21 cellular contexts compared by ENCODE assay signal in the genomic region with DNA sequence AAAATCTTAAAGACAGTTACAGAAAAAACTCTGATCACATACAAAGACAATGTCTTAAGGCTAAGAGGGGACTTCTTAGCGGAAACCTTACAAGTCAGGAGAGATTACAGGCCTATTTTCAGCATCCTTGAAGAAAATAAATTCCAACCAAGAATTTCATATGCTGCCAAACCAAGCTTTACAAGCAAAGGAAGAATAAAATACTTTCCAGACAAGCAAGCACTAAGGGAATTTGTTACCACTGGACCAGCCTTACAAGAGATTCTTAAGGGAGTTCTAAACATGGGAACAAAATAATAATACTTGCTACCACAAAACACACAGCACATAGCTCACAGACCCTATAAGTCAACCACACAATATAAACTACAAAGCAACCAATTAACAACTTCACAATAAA.
DNase-seq lines count a peak whose midpoint lies in the region; ATAC-seq, FAIRE-seq and TF ChIP-seq lines count a peak whose summit lies in the region.
"Had no signal": no experiment of that assay in that cellular context is flagged by ENCODE, and none has a peak within 500 bp of the region (broad histone marks: within the 10 kb centered on the region; RNA-seq: fewer than 3 reads in every experiment).

No MANE protein-coding gene starts in this region.

- H3K9me3 ChIP-seq in HepG2 (ENCODE audit: low read length) (peaks cover 43% of the 10 kb centered on the region), right lobe of liver (peaks cover 0 to 9% (median 0%) of the 10 kb centered on the region in 4 donors), HEK293 (ENCODE audit: control insufficient read depth, insufficient read depth, low read depth, low read length) (no peaks in the 10 kb centered on the region), small intestine (ENCODE audit: control insufficient read depth, low read depth) (no peaks in the 10 kb centered on the region)
- H3K9me3 ChIP-seq: Caco-2 had no signal

- no peak for TF ChIP-seq POLR2A in HepG2 (IDR thresholded peaks at IDR 0.05; ENCODE audit: insufficient read depth in 1 of 2, low read depth in 2 of 2, low read length in 2 of 2)
- no peak for TF ChIP-seq POLR2A in right lobe of liver (IDR thresholded peaks at IDR 0.05)

- H3K27me3 ChIP-seq in HepG2 (ENCODE audit: control insufficient read depth in 1 of 2, insufficient read depth in 2 of 2, low read length in 2 of 2): no peaks in the 10 kb centered on the region; a peak in 1 of 5 replicates
- no peaks in the 10 kb centered on the region for H3K27me3 ChIP-seq in right lobe of liver
- H3K27me3 ChIP-seq in small intestine (ENCODE audit: control insufficient read depth in 2 of 2, insufficient read depth in 2 of 2, low read length in 2 of 2): no peaks in the 10 kb centered on the region
- H3K27me3 ChIP-seq: BLaER1 treated with 17β-estradiol and CSF1 and Interleukin-3, amounts not matched to agents 10 nM and 100 nM had no signal

- TF ChIP-seq EP300 in HepG2 (IDR thresholded peaks at IDR 0.05; ENCODE audit: low read depth in 2 of 2, low read length in 2 of 2): no peak
- no peak for TF ChIP-seq EP300 in HepG2 (CRISPR knock-in tag; IDR thresholded peaks at IDR 0.05; ENCODE audit: borderline replicate concordance)

- H3K79me2 ChIP-seq in HepG2 (ENCODE audit: insufficient read depth, low read length): no peaks in the 10 kb centered on the region

- DNase-seq in HepG2 (ENCODE audit: low spot score) (no peak), right lobe of liver (no peak), dermis blood vessel endothelial cell (peak; percentile 5), small intestine (no peak), posterior vena cava (ENCODE audit: low spot score) (no peak)
- DNase-seq: AML-193; Caco-2; Calu3; CD4-positive, alpha-beta T cell; CD8-positive, alpha-beta T cell; DMS79 treated with DMSO at 0.1 percent for 48 hours; GF-D8 had no signal

- H4K20me1 ChIP-seq in HepG2 (ENCODE audit: insufficient read depth, low read length): no peaks in the 10 kb centered on the region
- H4K20me1 ChIP-seq: BLaER1 treated with 17β-estradiol and CSF1 and Interleukin-3, amounts not matched to agents 10 nM and 100 nM had no signal

- no peak for TF ChIP-seq CTCF in HepG2 (CRISPR knock-in tag; IDR thresholded peaks at IDR 0.05)
- TF ChIP-seq CTCF in right lobe of liver (IDR thresholded peaks at IDR 0.05): no peak
- no peak for TF ChIP-seq CTCF in HEK293 (tag by site-specific recombination; IDR thresholded peaks at IDR 0.05)

- H3K4me1 ChIP-seq in HepG2 (ENCODE audit: insufficient read depth, low read length) (no peaks in the 10 kb centered on the region), right lobe of liver (no peaks in the 10 kb centered on the region), HEK293 (ENCODE audit: control insufficient read depth, insufficient read depth, low read length) (no peaks in the 10 kb centered on the region), small intestine (ENCODE audit: control insufficient read depth in 2 of 2, insufficient read depth in 1 of 2, low read depth in 1 of 2, low read length in 1 of 2) (no peaks in the 10 kb centered on the region)
- H3K4me1 ChIP-seq: BLaER1 treated with 17β-estradiol and CSF1 and Interleukin-3, amounts not matched to agents 10 nM and 100 nM; Caco-2 had no signal

- in situ Hi-C loops in HepG2 (cut with HindIII; ENCODE audit: extremely low pct_ligation_motif_present, low pct_unique_long_range_greater_than_20kb): no loop called here

- H3K4me2 ChIP-seq in HepG2 (ENCODE audit: low read depth, low read length): no peak overlapping the region
- H3K4me2 ChIP-seq: BLaER1 treated with 17β-estradiol and CSF1 and Interleukin-3, amounts not matched to agents 10 nM and 100 nM had no signal

- FAIRE-seq in HepG2 (lab: Jason Lieb, UNC): no peak
- FAIRE-seq in small intestine (lab: Jason Lieb, UNC): no peak
- FAIRE-seq: A204.1, D721Med, G401.6, GM12891, GM19239 had no signal

- no peak overlapping the region for H3K27ac ChIP-seq in HepG2 (ENCODE audit: extremely low read length, insufficient read depth, low read length)
- no peak overlapping the region for H3K27ac ChIP-seq in right lobe of liver
- no peak overlapping the region for H3K27ac ChIP-seq in HEK293 (ENCODE audit: extremely low read depth, low read depth, low read length)
- no peak overlapping the region for H3K27ac ChIP-seq in small intestine (ENCODE audit: low read depth in 1 of 2, low read length in 1 of 2)
- H3K27ac ChIP-seq: 22Rv1; BLaER1 treated with 17β-estradiol and CSF1 and Interleukin-3, amounts not matched to agents 10 nM and 100 nM; C4-2B had no signal

- no peak overlapping the region for H3K4me3 ChIP-seq in HepG2 (replicated peaks in 1 of 3; ENCODE audit: insufficient read depth in 1 of 3, low read depth in 2 of 3, low read length in 3 of 3)
- no peak overlapping the region for H3K4me3 ChIP-seq in right lobe of liver
- H3K4me3 ChIP-seq in HEK293 (ENCODE audit: low read depth, low read length): no peak overlapping the region
- no peak overlapping the region for H3K4me3 ChIP-seq in small intestine (ENCODE audit: low read depth in 1 of 2, low read length in 2 of 2)
- H3K4me3 ChIP-seq: BLaER1 treated with 17β-estradiol and CSF1 and Interleukin-3, amounts not matched to agents 10 nM and 100 nM had no signal

- H2AFZ ChIP-seq in HepG2 (ENCODE audit: low read length): no peak overlapping the region

- no TSS peak for BruUV-seq in HepG2 (replicated peaks; lab: Mats Ljungman, UMichigan)

- H3K36me3 ChIP-seq in HepG2 (replicated peaks in 1 of 2; ENCODE audit: control insufficient read depth in 1 of 2, insufficient read depth in 2 of 2, low read length in 2 of 2): no peaks in the 10 kb centered on the region
- H3K36me3 ChIP-seq in right lobe of liver: no peaks in the 10 kb centered on the region
- H3K36me3 ChIP-seq in HEK293 (ENCODE audit: control insufficient read depth in 2 of 2, insufficient read depth in 1 of 2, low read length in 2 of 2): no peaks in the 10 kb centered on the region
- H3K36me3 ChIP-seq in small intestine (ENCODE audit: control insufficient read depth in 2 of 2, insufficient read depth in 2 of 2, low read length in 2 of 2): no peaks in the 10 kb centered on the region
- H3K36me3 ChIP-seq: BLaER1 treated with 17β-estradiol and CSF1 and Interleukin-3, amounts not matched to agents 10 nM and 100 nM had no signal

- intact Hi-C loops in HepG2 (cut with micrococcal nuclease; ENCODE audit: unreplicated experiment): no loop called here
- intact Hi-C loops in right lobe of liver (cut with DNase I): no loop called here
- intact Hi-C loops in posterior vena cava (cut with DNase I): no loop called here

- 45% methylated on average over 1 of the region's 1 CpG for WGBS in HepG2 (ENCODE audit: low lambda C conversion rate)
- WGBS in right lobe of liver (ENCODE audit: insufficient coverage, low coverage, low lambda C conversion rate, missing lambda C conversion rate): 25% methylated on average over 1 of the region's 1 CpG
- 87 to 94% (median 90%) methylated on average over 1 of the region's 1 CpG for WGBS in small intestine, 3 donors

- POLR2A ChIA-PET in HepG2 (lab: Yijun Ruan, JAX) (no interaction called here), HEK293 (lab: Yijun Ruan, JAX) (no interaction called here)

- no peak for TF ChIP-seq RAD21 in HepG2 (CRISPR knock-in tag; IDR thresholded peaks at IDR 0.05)

- ATAC-seq in HepG2 (no peak), right lobe of liver (no peak)
- ATAC-seq: CD8-positive, alpha-beta T cell had no signal

- H3K9ac ChIP-seq in HepG2 (ENCODE audit: insufficient read depth, low read depth, low read length): no peak overlapping the region
- H3K9ac ChIP-seq: BLaER1 treated with 17β-estradiol and CSF1 and Interleukin-3, amounts not matched to agents 10 nM and 100 nM had no signal

- CTCF ChIA-PET in HepG2 (lab: Yijun Ruan, JAX; ENCODE audit: low intra/inter-chr PET ratio, low total read pairs): no interaction called here
- CTCF ChIA-PET in HEK293 (lab: Yijun Ruan, JAX): no interaction called here

TF ChIP-seq in HepG2, 621 proteins besides CTCF, POLR2A, EP300 and RAD21:
- TF ChIP-seq HOXA5 (CRISPR knock-in tag; IDR thresholded peaks at IDR 0.05): no peak
- TF ChIP-seq ZNF337 (CRISPR knock-in tag; IDR thresholded peaks at IDR 0.05; ENCODE audit: borderline replicate concordance, low read depth): peak; percentile 94; the same call in 1 of the 2 replicates
- no peak for TF ChIP-seq ZNF3 (CRISPR knock-in tag; IDR thresholded peaks at IDR 0.05)
TF ChIP-seq in HepG2: peak in this region for 1.

TF ChIP-seq in HEK293, 187 proteins besides CTCF, POLR2A, EP300 and RAD21 (continues in another document):
- TF ChIP-seq ZNF501 (tag by site-specific recombination; IDR thresholded peaks at IDR 0.05) (no peak), TRIM28 (IDR thresholded peaks at IDR 0.05; ENCODE audit: borderline replicate concordance, low read length) (peak; percentile 86; the same call in 1 of the 2 replicates), ZNF510 (tag by site-specific recombination; IDR thresholded peaks at IDR 0.05; ENCODE audit: insufficient replicate concordance) (no peak), SETDB1 (IDR thresholded peaks at IDR 0.05; ENCODE audit: insufficient read length, low read length) (peak; percentile 99), ZNF155 (tag by site-specific recombination; IDR thresholded peaks at IDR 0.05) (no peak), ZNF394 (tag by site-specific recombination; IDR thresholded peaks at IDR 0.05; ENCODE audit: borderline replicate concordance) (no peak), ZSCAN23 (tag by site-specific recombination; IDR thresholded peaks at IDR 0.05) (no peak), IKZF3 (tag by site-specific recombination; IDR thresholded peaks at IDR 0.05) (no peak), TCF7L2 (IDR thresholded peaks at IDR 0.05; ENCODE audit: borderline replicate concordance, low read depth, low read length) (no peak), ZNF792 (tag by site-specific recombination; IDR thresholded peaks at IDR 0.05) (no peak)

Comparison
In these comparisons a context has a peak if more than half of its experiments do, and no peak if none do; other contexts are left out.
1. Of the 63 proteins assayed by ChIP-seq in both HepG2 and HEK293: peak only in HepG2: none; only in HEK293: SETDB1; in both: none; in neither: 62.